In genomic region chr7:2358968-2359527, GRCh38 we compare ENCODE assay signal across 15 cellular contexts. TPM values are rescaled to one million over a fixed set of nuclear protein-coding genes. Genes with fewer than 3 reads are reported as not detected.
DNase-seq lines count a peak whose midpoint lies in the region; ATAC-seq and TF ChIP-seq lines count a peak whose summit lies in the region.
"Had no signal": no experiment of that assay in that cellular context is flagged by ENCODE, and none has a peak within 500 bp of the region (broad histone marks: within the 10 kb centered on the region; RNA-seq: fewer than 3 reads in every experiment).

No MANE protein-coding gene starts in this region.

- H3K9me3 Mint-ChIP-seq in CD4-positive, alpha-beta T cell = no peaks in the 10 kb centered on the region
- no peaks in the 10 kb centered on the region for H3K9me3 Mint-ChIP-seq in HFFc6
- no peaks in the 10 kb centered on the region for H3K9me3 Mint-ChIP-seq in naive thymus-derived CD8-positive, alpha-beta T cell
- H3K9me3 Mint-ChIP-seq in T-cell = no peaks in the 10 kb centered on the region
- H3K9me3 Mint-ChIP-seq: central memory CD8-positive, alpha-beta T cell; memory B cell had no signal

- no peaks in the 10 kb centered on the region for H3K27me3 ChIP-seq in CD4-positive, alpha-beta T cell (ENCODE audit: control insufficient read depth, insufficient read depth, low read length)
- H3K27me3 ChIP-seq: pancreas had no signal

- peaks cover 48% of the 10 kb centered on the region for H3K4me1 Mint-ChIP-seq in CD4-positive, alpha-beta T cell (ENCODE audit: low read depth)
- peaks cover 32% of the 10 kb centered on the region for H3K4me1 Mint-ChIP-seq in HFFc6 (ENCODE audit: low read depth)
- H3K4me1 Mint-ChIP-seq in naive thymus-derived CD8-positive, alpha-beta T cell = peaks cover 15 to 69% (median 48%) of the 10 kb centered on the region in 4 donors
- peaks cover 46 to 50% (median 48%) of the 10 kb centered on the region in 3 donors for H3K4me1 Mint-ChIP-seq in T-cell

- H3K36me3 Mint-ChIP-seq in CD4-positive, alpha-beta T cell (ENCODE audit: low read depth) = peaks cover 69% of the 10 kb centered on the region
- H3K36me3 Mint-ChIP-seq in HFFc6 (ENCODE audit: low read depth) = peaks cover 26% of the 10 kb centered on the region
- peaks cover 0 to 63% (median 13%) of the 10 kb centered on the region in 3 donors for H3K36me3 Mint-ChIP-seq in naive thymus-derived CD8-positive, alpha-beta T cell
- H3K36me3 Mint-ChIP-seq in T-cell = peaks cover 33% of the 10 kb centered on the region

- CTCF ChIA-PET in CD4-positive, alpha-beta T cell (lab: Charles Lee) = interaction anchor here (0.6 kb wide), 1 partner anchor 40 kb away, joined by 3 read pairs; no protein-coding TSS in a partner anchor
- CTCF ChIA-PET in T-cell (lab: Charles Lee) = no interaction called here

- in situ Hi-C loops in G401 (cut with HindIII; ENCODE audit: low sequenced_read_pairs) = no loop called here

- no peak for ATAC-seq in CD4-positive, alpha-beta T cell (ENCODE audit: poor library complexity)
- no peak for ATAC-seq in naive thymus-derived CD8-positive, alpha-beta T cell
- ATAC-seq in T-cell (replicated peaks in 1 of 4) (no peak), HG03280 (IDR thresholded peaks at IDR 0.05; ENCODE audit: unreplicated experiment) (no peak)
- ATAC-seq: pancreas, PC-3, SK-N-SH treated with all-trans-retinoic acid at 6 μM for 48 hours had no signal

- TF ChIP-seq CTCF in CD4-positive, alpha-beta T cell (IDR thresholded peaks at IDR 0.05) = no peak
- TF ChIP-seq CTCF in HFFc6 (IDR thresholded peaks at IDR 0.05) (no peak), VCaP (conservative IDR thresholded peaks at IDR 0.05) (no peak)

- no peaks in the 10 kb centered on the region for H3K9me3 ChIP-seq in CD4-positive, alpha-beta T cell (ENCODE audit: control insufficient read depth, low read length)
- H3K9me3 ChIP-seq: pancreas had no signal

- DNase-seq in CD4-positive, alpha-beta T cell = no peak
- DNase-seq in HFFc6 = no peak
- DNase-seq in naive thymus-derived CD8-positive, alpha-beta T cell = no peak
- no peak for DNase-seq in T-cell
- DNase-seq in G401 (ENCODE audit: low spot score) = no peak
- DNase-seq: activated CD8-positive, alpha-beta memory T cell treated with anti-CD3 and anti-CD28 coated beads, Interleukin-2, amount 50 U/mL, for 4 hours; NCI-H1092; NCI-H510A treated with DMSO at 0.1 percent for 48 hours; pancreas; PC-3 had no signal

- intact Hi-C loops in CD4-positive, alpha-beta T cell (cut with DNase I, micrococcal nuclease) = loop anchor here in 1 of 2 experiments (5.0 kb wide), 1 partner anchor 417 kb away; no protein-coding TSS in a partner anchor

- POLR2A ChIA-PET in CD4-positive, alpha-beta T cell (lab: Charles Lee) = no interaction called here
- POLR2A ChIA-PET in naive thymus-derived CD8-positive, alpha-beta T cell (lab: Charles Lee) = no interaction called here
- POLR2A ChIA-PET in T-cell (lab: Charles Lee) = no interaction called here

- H3K4me3 Mint-ChIP-seq in CD4-positive, alpha-beta T cell = peak overlapping the region; percentile 49
- H3K4me3 Mint-ChIP-seq in HFFc6 = no peak overlapping the region
- peak overlapping the region in 8 of 10 donors; percentile 2 to 69 (median 30) for H3K4me3 Mint-ChIP-seq in naive thymus-derived CD8-positive, alpha-beta T cell
- H3K4me3 Mint-ChIP-seq in T-cell = peak overlapping the region in 1 of 3 donors; percentile 49
- H3K4me3 Mint-ChIP-seq: central memory CD8-positive, alpha-beta T cell; memory B cell had no signal

- H3K27ac ChIP-seq in CD4-positive, alpha-beta T cell (ENCODE audit: low read depth, low read length) = no peak overlapping the region
- peak overlapping the region; percentile 9; the same call in 1 of the 2 replicates for H3K27ac ChIP-seq in VCaP
- H3K27ac ChIP-seq: pancreas had no signal

- H3K27me3 Mint-ChIP-seq in CD4-positive, alpha-beta T cell = no peaks in the 10 kb centered on the region
- H3K27me3 Mint-ChIP-seq in HFFc6 (ENCODE audit: insufficient read depth) (no peaks in the 10 kb centered on the region), T-cell (no peaks in the 10 kb centered on the region)
- no peaks in the 10 kb centered on the region for H3K27me3 Mint-ChIP-seq in naive thymus-derived CD8-positive, alpha-beta T cell
- H3K27me3 Mint-ChIP-seq: central memory CD8-positive, alpha-beta T cell; memory B cell had no signal

- peak overlapping the region; percentile 57 for H3K27ac Mint-ChIP-seq in CD4-positive, alpha-beta T cell
- peak overlapping the region; percentile 49 for H3K27ac Mint-ChIP-seq in HFFc6
- peak overlapping the region in 9 of 10 donors; percentile 1 to 72 (median 44) for H3K27ac Mint-ChIP-seq in naive thymus-derived CD8-positive, alpha-beta T cell
- H3K27ac Mint-ChIP-seq in T-cell = peak overlapping the region in 1 of 2 donors; percentile 34

RNA-seq across cellular contexts. Expression of gene EIF3B, which starts 4.4 kb away (rescaled TPM):
- total RNA-seq in CD4-positive, alpha-beta T cell = 100 to 1,000 TPM; 166 to 167 TPM
- total RNA-seq in HFFc6 (2021; fragmentation: NEBNext Ultra II Directional; extraction: Animal tissue kit (Norgen Biotek cat#: 25700)) = 100 to 1,000 TPM; 175 to 207 (median 180) TPM
- 100 to 1,000 TPM; 153 to 162 TPM for total RNA-seq in naive thymus-derived CD8-positive, alpha-beta T cell
- 100 to 1,000 TPM in 2 of 3 donors, 10 to 100 TPM in 1; 96.5 to 164 (median 114) TPM for polyA plus RNA-seq in naive thymus-derived CD8-positive, alpha-beta T cell
- 100 to 1,000 TPM; 150 to 169 (median 165) TPM for total RNA-seq in T-cell
- 217 and 294 TPM in 2 replicates for total RNA-seq in G401 (2014; rRNA removed; shearing (Covaris generic))

RNA-seq across cellular contexts. Expression of gene CHST12, which starts 44.4 kb away (rescaled TPM):
- 1 to 10 TPM; 6.6 to 8.6 TPM for total RNA-seq in CD4-positive, alpha-beta T cell
- 10 to 100 TPM; 25.7 to 31.4 (median 27.2) TPM for total RNA-seq in HFFc6 (2021; fragmentation: NEBNext Ultra II Directional; extraction: Animal tissue kit (Norgen Biotek cat#: 25700))
- 10 to 100 TPM; 19.2 to 19.7 TPM for total RNA-seq in naive thymus-derived CD8-positive, alpha-beta T cell
- 10 to 100 TPM in 2 of 3 donors, 1 to 10 TPM in 1; 8.9 to 21.7 (median 16.5) TPM for polyA plus RNA-seq in naive thymus-derived CD8-positive, alpha-beta T cell
- total RNA-seq in T-cell = 10 to 100 TPM; 20.3 to 41.5 (median 30.8) TPM
- total RNA-seq in G401 (2014; rRNA removed; shearing (Covaris generic)) = 13.5 and 20.7 TPM in 2 replicates

RNA-seq across cellular contexts. Expression of gene SNX8, which starts 44.8 kb away (rescaled TPM):
- total RNA-seq in CD4-positive, alpha-beta T cell = 1 to 10 TPM; 4.2 to 4.5 TPM
- 10 to 100 TPM; 44.6 to 67.4 (median 61.9) TPM for total RNA-seq in HFFc6 (2021; fragmentation: NEBNext Ultra II Directional; extraction: Animal tissue kit (Norgen Biotek cat#: 25700))
- 1 to 10 TPM; 7.6 to 9.8 TPM for total RNA-seq in naive thymus-derived CD8-positive, alpha-beta T cell
- 10 to 100 TPM in 1 of 3 donors, 1 to 10 TPM in 2; 3.4 to 10.9 (median 5.6) TPM for polyA plus RNA-seq in naive thymus-derived CD8-positive, alpha-beta T cell
- 10 to 100 TPM in 2 of 5 donors, 1 to 10 TPM in 3; 8.4 to 14.6 (median 9.9) TPM for total RNA-seq in T-cell
- 52.9 and 74.2 TPM in 2 replicates for total RNA-seq in G401 (2014; rRNA removed; shearing (Covaris generic))
